ENCODE assay signal across 2 cellular contexts in genomic region chr15:98844261-98844660, GRCh38.
TF ChIP-seq lines count a peak whose summit lies in the region.

No MANE protein-coding gene starts in this region.

TF ChIP-seq in HepG2, 621 proteins besides CTCF, POLR2A, EP300 and RAD21 (continued from another document):
- no peak for TF ChIP-seq KMT2A (CRISPR knock-in tag; IDR thresholded peaks at IDR 0.05)

TF ChIP-seq in IMR-90, 13 proteins besides CTCF, POLR2A, EP300 and RAD21 (continued from another document):
- no peak for TF ChIP-seq MAFK (IDR thresholded peaks at IDR 0.05; ENCODE audit: low read depth, low read length)
- TF ChIP-seq ELK1 (IDR thresholded peaks at IDR 0.05; ENCODE audit: borderline replicate concordance, low read depth, low read length), result no peak
- TF ChIP-seq NFE2L2 (IDR thresholded peaks at IDR 0.05; ENCODE audit: low read depth, low read length), result no peak
- no peak for TF ChIP-seq FOS (IDR thresholded peaks at IDR 0.05; ENCODE audit: low read depth, low read length)
- no peak for TF ChIP-seq RCOR1 (IDR thresholded peaks at IDR 0.05; ENCODE audit: insufficient replicate concordance, low read length)
- no peak for TF ChIP-seq CHD1 (IDR thresholded peaks at IDR 0.05; ENCODE audit: low read depth, low read length)
- no peak for TF ChIP-seq CEBPB (IDR thresholded peaks at IDR 0.05; ENCODE audit: low read depth, low read length)
- no peak for TF ChIP-seq SMC3 (IDR thresholded peaks at IDR 0.05; ENCODE audit: low read depth, low read length)
- no peak for TF ChIP-seq RFX5 (IDR thresholded peaks at IDR 0.05; ENCODE audit: low read depth, low read length)
- TF ChIP-seq USF2 (IDR thresholded peaks at IDR 0.05; ENCODE audit: low read depth, low read length), result no peak
- TF ChIP-seq MXI1 (IDR thresholded peaks at IDR 0.05; ENCODE audit: borderline replicate concordance, low read depth, low read length), result no peak
- no peak for TF ChIP-seq BHLHE40 (IDR thresholded peaks at IDR 0.05; ENCODE audit: low read depth, low read length)
